ENCODE assay signal across 23 cellular contexts in the genomic region with DNA sequence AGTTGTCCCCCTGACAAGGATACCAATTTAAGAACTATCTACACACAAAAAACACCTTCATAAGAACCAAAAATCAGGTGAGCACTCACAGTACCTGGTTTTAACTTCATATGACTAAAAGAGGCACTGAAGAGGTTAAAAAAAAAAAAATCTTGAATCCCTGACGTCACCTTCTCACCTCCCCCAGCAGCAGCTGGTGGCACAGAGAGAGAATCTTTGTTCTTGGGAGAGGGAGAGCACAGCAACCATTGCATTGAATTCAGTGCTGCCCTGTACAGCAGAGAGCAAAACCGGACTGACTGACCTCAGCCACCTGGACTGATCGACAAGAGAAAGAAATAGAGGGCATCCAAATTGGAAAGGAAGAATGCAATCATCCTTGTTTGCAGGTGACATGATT.
A peak's percentile ranks its signal among the peaks of the same experiment; 100 is the strongest.
DNase-seq lines count a peak whose midpoint lies in the region; ATAC-seq and TF ChIP-seq lines count a peak whose summit lies in the region.
"Had no signal": no experiment of that assay in that cellular context is flagged by ENCODE, and none has a peak within 500 bp of the region (broad histone marks: within the 10 kb centered on the region; RNA-seq: fewer than 3 reads in every experiment).

No MANE protein-coding gene starts in this region.

- no peak for ATAC-seq in left lobe of liver
- ATAC-seq in GM18505 (IDR thresholded peaks at IDR 0.05; ENCODE audit: unreplicated experiment) = no peak
- ATAC-seq in HG02852 (IDR thresholded peaks at IDR 0.05; ENCODE audit: unreplicated experiment) = no peak
- ATAC-seq: activated naive CD8-positive, alpha-beta T cell treated with anti-CD3 and anti-CD28 coated beads, Interleukin-2, amount 50 U/mL, for 24 hours; CD8-positive, alpha-beta T cell; naive thymus-derived CD8-positive, alpha-beta T cell; SK-N-SH treated with all-trans-retinoic acid at 6 μM for 48 hours had no signal

- H3K4me1 ChIP-seq in HUES64 (ENCODE audit: insufficient read depth, low read length) = 0 out of 2 replicates have a peak, but pooled peaks cover 9% of the 10 kb centered on the region
- H3K4me1 ChIP-seq: parathyroid adenoma, Peyer's patch, thyroid gland had no signal

- H3K27me3 ChIP-seq in HUES64 (ENCODE audit: insufficient read depth, low read length) = no peaks in the 10 kb centered on the region
- H3K27me3 ChIP-seq: brain microvascular endothelial cell, Peyer's patch, thyroid gland had no signal

- H3K4me3 ChIP-seq in HUES64 (ENCODE audit: low read length) = no peak overlapping the region
- H3K4me3 ChIP-seq: coronary artery, Peyer's patch, thyroid gland had no signal

- H3K9ac ChIP-seq in HUES64 (ENCODE audit: low read depth, low read length) = peak overlapping the region; percentile 21; the same call in 1 of the 2 replicates
- H3K9ac ChIP-seq: parathyroid adenoma had no signal

- DNase-seq in D341Med (ENCODE audit: low spot score) (peak; percentile 31), SHP77 (lab: John Stamatoyannopoulos, UW) (peak; percentile 69 to 86), iPS-NIHi7 (ENCODE audit: extremely low spot score) (peak; percentile 15), left lobe of liver (ENCODE audit: low spot score) (no peak), G401 (ENCODE audit: low spot score) (no peak)
- DNase-seq: activated naive CD8-positive, alpha-beta T cell treated with anti-CD3 and anti-CD28 coated beads, Interleukin-2, amount 50 U/mL, for 24 hours; brain microvascular endothelial cell; CD8-positive, alpha-beta T cell; Karpas-422; kidney; naive thymus-derived CD8-positive, alpha-beta T cell; NCI-H1092 treated with DMSO at 0.1 percent for 48 hours; NCI-H524; Peyer's patch; stimulated activated naive CD4-positive, alpha-beta T cell treated with Interleukin-2 at 50 U/mL for 16 hours; T1000; thyroid gland had no signal

- TF ChIP-seq POLR2A in GM18505 (IDR thresholded peaks at IDR 0.05; ENCODE audit: borderline replicate concordance, extremely low read depth, insufficient read depth, insufficient read length) = no peak

- no peaks in the 10 kb centered on the region for H3K9me3 ChIP-seq in HUES64 (ENCODE audit: insufficient read depth, low read depth, low read length)
- H3K9me3 ChIP-seq: Peyer's patch, thyroid gland had no signal

- H3K36me3 ChIP-seq in HUES64 (ENCODE audit: insufficient read depth, low read length) = no peaks in the 10 kb centered on the region
- H3K36me3 ChIP-seq: brain microvascular endothelial cell, Peyer's patch, thyroid gland had no signal

- in situ Hi-C loops in G401 (cut with HindIII; ENCODE audit: low sequenced_read_pairs) = no loop called here

- WGBS in HUES64 = 71% methylated on average over 2 of the region's 3 CpGs

- no peak overlapping the region for H3K27ac ChIP-seq in HUES64 (ENCODE audit: low read depth, low read length)
- H3K27ac ChIP-seq: brain microvascular endothelial cell, coronary artery, parathyroid adenoma, Peyer's patch, thyroid gland had no signal

Comparison
In these comparisons a context has a peak if more than half of its experiments do, and no peak if none do; other contexts are left out.
1. DNase-seq: peak in D341Med (single experiment), SHP77 (2 of 2) and iPS-NIHi7 (single experiment); none in left lobe of liver (single experiment) and G401 (single experiment).